8 cellular contexts compared by ENCODE assay signal in the genomic region with DNA sequence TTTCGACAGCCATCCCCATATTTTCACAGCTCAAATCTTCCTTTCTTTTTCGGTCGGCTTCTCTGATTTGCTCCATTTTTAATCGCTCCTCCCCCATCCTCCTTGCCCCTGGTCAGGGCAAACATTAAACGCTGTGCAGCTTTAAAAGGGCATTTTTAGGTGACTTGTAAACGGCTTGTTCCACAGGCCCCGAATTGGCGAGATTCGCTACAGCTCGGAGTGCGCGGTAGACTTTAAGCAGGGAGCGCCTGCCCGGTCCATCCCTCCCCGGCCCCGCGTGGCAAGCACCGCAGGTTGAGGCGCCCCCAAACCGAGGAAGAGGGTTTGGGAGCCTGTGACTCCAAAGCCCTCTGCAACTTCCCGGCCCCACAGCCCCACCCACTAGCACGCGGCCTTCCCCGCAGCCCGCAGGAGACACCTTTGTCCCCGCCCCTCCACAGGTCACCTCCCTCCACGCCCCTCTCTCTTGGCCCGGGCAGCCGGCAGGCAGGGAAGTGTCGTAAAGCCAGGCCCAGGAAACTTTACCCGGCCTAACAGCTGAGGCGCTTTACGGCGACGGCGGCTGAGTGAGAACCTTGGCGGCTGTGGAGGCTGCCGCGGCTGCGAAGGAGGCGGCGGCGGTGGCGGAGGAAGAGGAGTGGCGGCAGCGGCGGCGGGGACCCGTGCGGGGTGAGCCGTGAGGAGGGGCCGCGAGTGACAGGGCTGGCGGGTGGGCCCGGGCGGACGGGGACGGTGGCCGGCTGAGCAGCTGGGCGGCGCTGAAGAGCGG. TPM values are rescaled to one million over a fixed set of nuclear protein-coding genes. Genes with fewer than 3 reads are reported as not detected.
DNase-seq lines count a peak whose midpoint lies in the region; TF ChIP-seq lines count a peak whose summit lies in the region.

Gene NAA30, plus strand, starts transcription at position 550 of the 769 bp plus-strand sequence. CDS start 372 bp downstream, outside the sequence.

- H3K9me3 ChIP-seq in H9 (ENCODE audit: control insufficient read depth, low read depth, low read length) (no peaks in the 10 kb centered on the region), stomach (no peaks in the 10 kb centered on the region)

- H3K9ac ChIP-seq in H9 (ENCODE audit: extremely low read depth, insufficient read length, low read length): peak within 1 kb of the TSS; percentile 65

- H3K27me3 ChIP-seq in H9 (ENCODE audit: insufficient read depth, low read length) (no peaks in the 10 kb centered on the region; the same call in 1 of the 2 replicates), stomach (no peaks in the 10 kb centered on the region)

- H3K36me3 Mint-ChIP-seq in H9 (ENCODE audit: insufficient read depth in 1 of 3, low read depth in 3 of 3) (peaks cover 0 to 18% (median 6%) of the 10 kb centered on the region in 3 experiments; a peak in 5 of 7 replicates), neural crest cell (ENCODE audit: low read depth) (no peaks in the 10 kb centered on the region)

- H3K18ac ChIP-seq in H9 (ENCODE audit: insufficient read length, low read depth, low read length): no peak within 1 kb of the TSS

- no peak within 1 kb of the TSS for H4K8ac ChIP-seq in H9 (replicated peaks; ENCODE audit: insufficient read length, low read depth, low read length)

- intact Hi-C loops in stomach (cut with DNase I; ENCODE audit: low total_unique reads): no loop called here

- H3K4me3 Mint-ChIP-seq in H9 (peak within 1 kb of the TSS; percentile 76 to 86), neural crest cell (peak within 1 kb of the TSS; percentile 89)

- peaks cover 6% of the 10 kb centered on the region for H3K23me2 ChIP-seq in H9 (ENCODE audit: insufficient read length, low read depth, low read length, poor library complexity, severe bottlenecking)

- H4K20me1 ChIP-seq in H9 (ENCODE audit: control insufficient read depth, insufficient read depth, insufficient read length): no peaks in the 10 kb centered on the region

- H3K27ac Mint-ChIP-seq in H9 (peak within 1 kb of the TSS; percentile 41 to 68 (median 64); a peak in 5 of 7 replicates), neural crest cell (ENCODE audit: unreplicated experiment) (peak within 1 kb of the TSS; percentile 75)

- H2BK5ac ChIP-seq in H9 (ENCODE audit: insufficient read length, low read length): no peak within 1 kb of the TSS

- TF ChIP-seq CTCF in H9 (conservative IDR thresholded peaks at IDR 0.05) (no peak), foreskin fibroblast (IDR thresholded peaks at IDR 0.05; ENCODE audit: low read depth, low read length) (no peak), neural crest cell (conservative IDR thresholded peaks at IDR 0.05) (no peak), stomach (IDR thresholded peaks at IDR 0.05) (peak in 1 of 7 experiments; percentile 17)

- H3K27me3 Mint-ChIP-seq in H9 (ENCODE audit: low read depth) (peaks cover 13% of the 10 kb centered on the region), neural crest cell (ENCODE audit: low read depth) (peaks cover 7% of the 10 kb centered on the region)

- H2AFZ ChIP-seq in H9 (ENCODE audit: low read length): peak within 1 kb of the TSS; percentile 5

- peak within 1 kb of the TSS; percentile 89 for H3K4me2 ChIP-seq in H9 (ENCODE audit: insufficient read depth, insufficient read length, low read length)

- no peak within 1 kb of the TSS for H3K23ac ChIP-seq in H9 (ENCODE audit: insufficient read length, low read depth, low read length)

- H3K4me1 Mint-ChIP-seq in H9 (peaks cover 31 to 39% of the 10 kb centered on the region in 2 experiments), neural crest cell (peaks cover 37% of the 10 kb centered on the region)

- no peak for TF ChIP-seq EP300 in stomach (IDR thresholded peaks at IDR 0.05)

- H3K4me1 ChIP-seq in H9 (ENCODE audit: insufficient read depth, low read length) (no peaks in the 10 kb centered on the region), stomach (peaks cover 19 to 36% (median 29%) of the 10 kb centered on the region in 4 donors)

- H3K27ac ChIP-seq in H9 (ENCODE audit: insufficient read length, low read depth, low read length) (no peak within 1 kb of the TSS), stomach (peak within 1 kb of the TSS; percentile 87 to 97 (median 90))

- WGBS in H9 (ENCODE audit: extremely low coverage, insufficient read length, low lambda C conversion rate): no CpG with 5 or more reads among the region's 62 CpGs
- WGBS in stomach, 5 donors: 0 to 1% (median 0%) methylated on average over 38 to 61 of the region's 62 CpGs

- no peak within 1 kb of the TSS for H4K91ac ChIP-seq in H9 (ENCODE audit: insufficient read length, low read depth, low read length)

- peaks cover 3% of the 10 kb centered on the region for H3K79me1 ChIP-seq in H9 (ENCODE audit: insufficient read depth, low read depth, low read length, poor library complexity, severe bottlenecking)

- no peak within 1 kb of the TSS for H3T11ph ChIP-seq in H9 (ENCODE audit: low read length)

- TF ChIP-seq POLR2A in stomach (IDR thresholded peaks at IDR 0.05): peak in 1 of 4 donors; percentile 13

- no peak within 1 kb of the TSS for H3K56ac ChIP-seq in H9 (ENCODE audit: insufficient read length, low read depth, low read length)

- H3K4me3 ChIP-seq in foreskin fibroblast (ENCODE audit: low read depth in 1 of 2, low read length in 2 of 2): peak within 1 kb of the TSS; percentile 72 to 82
- H3K4me3 ChIP-seq in stomach: peak within 1 kb of the TSS; percentile 69 to 95 (median 85)

- peak; percentile 91 for DNase-seq in G401 (ENCODE audit: low spot score)
- peak; percentile 96 for DNase-seq in H9
- peak; percentile 93 for DNase-seq in M059J (ENCODE audit: low read depth)
- DNase-seq in SHP77 treated with DMSO at 0.1 percent for 48 hours (lab: John Stamatoyannopoulos, UW): peak; percentile 83
- peak; percentile 97 for DNase-seq in activated effector memory CD4-positive, alpha-beta T cell treated with anti-CD3 and anti-CD28 coated beads, Interleukin-2, amount 50 U/mL, for 16 hours
- DNase-seq in foreskin fibroblast: peak; percentile 92 to 97
- peak; percentile 82 for DNase-seq in neural crest cell (ENCODE audit: low read depth, low spot score)
- DNase-seq in stomach: peak; percentile 91

- no peak within 1 kb of the TSS for H2BK20ac ChIP-seq in H9 (ENCODE audit: low read depth, low read length, poor library complexity, severe bottlenecking)

- in situ Hi-C loops in G401 (cut with HindIII; ENCODE audit: low sequenced_read_pairs): no loop called here

- H3K36me3 ChIP-seq in stomach: no peaks in the 10 kb centered on the region

- H3K4ac ChIP-seq in H9 (ENCODE audit: low read depth, low read length): no peak within 1 kb of the TSS

- no peak within 1 kb of the TSS for H2BK15ac ChIP-seq in H9 (ENCODE audit: low read depth, low read length)

- peak within 1 kb of the TSS; percentile 30 for H3K14ac ChIP-seq in H9 (ENCODE audit: insufficient read depth, low read length)

- H4K5ac ChIP-seq in H9 (ENCODE audit: insufficient read length, low read depth, low read length): no peak within 1 kb of the TSS

- peaks cover 10% of the 10 kb centered on the region; the same call in 1 of the 2 replicates for H3K79me2 ChIP-seq in H9 (ENCODE audit: insufficient read depth, low read length)

- H3K9me3 Mint-ChIP-seq in H9 (no peaks in the 10 kb centered on the region), neural crest cell (no peaks in the 10 kb centered on the region)

- H2AK5ac ChIP-seq in H9 (ENCODE audit: insufficient read length, low read length): no peak within 1 kb of the TSS

- no peak within 1 kb of the TSS for H2BK120ac ChIP-seq in H9 (ENCODE audit: low read depth, low read length, poor library complexity, severe bottlenecking)

- H2BK12ac ChIP-seq in H9 (ENCODE audit: insufficient read length, low read depth, low read length): no peak within 1 kb of the TSS

RNA-seq across cellular contexts. Expression of gene NAA30, which starts in this region (rescaled TPM):
- total RNA-seq in G401 (2014; rRNA removed; shearing (Covaris generic)): 25.4 and 32.3 TPM in 2 replicates
- total RNA-seq in H9 (2021): 18.3 and 20.9 TPM in 2 replicates
- 12.9 and 19.1 TPM in 2 replicates for total RNA-seq in M059J (2014; rRNA removed; shearing (Covaris generic))
- total RNA-seq in neural crest cell: 15.7 and 17.0 TPM in 2 replicates
- 10 to 100 TPM; 12.1 to 31.6 (median 25.4) TPM for total RNA-seq in stomach
- polyA plus RNA-seq in stomach: 1 to 10 TPM; 3.1 to 6.7 (median 3.6) TPM
